ENCODE assay signal across 16 cellular contexts in genomic region chr11:63826471-63827190, GRCh38. TPM values are rescaled to one million over a fixed set of nuclear protein-coding genes. Genes with fewer than 3 reads are reported as not detected.
DNase-seq lines count a peak whose midpoint lies in the region; TF ChIP-seq lines count a peak whose summit lies in the region.
"Had no signal": no experiment of that assay in that cellular context is flagged by ENCODE, and none has a peak within 500 bp of the region (broad histone marks: within the 10 kb centered on the region; RNA-seq: fewer than 3 reads in every experiment).

No MANE protein-coding gene starts in this region.

- H3K4me3 ChIP-seq in H7 (ENCODE audit: insufficient read depth, low read depth, low read length): no peak overlapping the region
- H3K4me3 ChIP-seq in BE2C (ENCODE audit: low read depth, low read length): no peak overlapping the region

- no peaks in the 10 kb centered on the region for H3K9me3 Mint-ChIP-seq in nephron progenitor cell
- H3K9me3 Mint-ChIP-seq: CD4-positive, alpha-beta memory T cell had no signal

- no peak overlapping the region for H3K4me3 Mint-ChIP-seq in nephron progenitor cell
- H3K4me3 Mint-ChIP-seq: CD4-positive, alpha-beta memory T cell had no signal

- H3K27ac Mint-ChIP-seq in nephron progenitor cell: peak overlapping the region; percentile 61
- H3K27ac Mint-ChIP-seq: CD4-positive, alpha-beta memory T cell had no signal

- no peaks in the 10 kb centered on the region for H3K27me3 ChIP-seq in H7 (ENCODE audit: control insufficient read depth, insufficient read depth, low read length)
- no peaks in the 10 kb centered on the region for H3K27me3 ChIP-seq in BE2C

- no peaks in the 10 kb centered on the region for H3K4me1 ChIP-seq in BE2C

- peaks cover 27% of the 10 kb centered on the region for H3K4me1 Mint-ChIP-seq in nephron progenitor cell

- peak overlapping the region; percentile 81 for H3K27ac ChIP-seq in VCaP

- H3K36me3 Mint-ChIP-seq in nephron progenitor cell (ENCODE audit: low read depth): peaks cover 45% of the 10 kb centered on the region

- H3K36me3 ChIP-seq in H7 (replicated peaks; ENCODE audit: control insufficient read depth, insufficient read depth, low read length) (peaks cover 33% of the 10 kb centered on the region), BE2C (no peaks in the 10 kb centered on the region)

- no peaks in the 10 kb centered on the region for H3K9me3 ChIP-seq in BE2C

- peak; percentile 41; the same call in 1 of the 2 replicates for TF ChIP-seq CTCF in VCaP (conservative IDR thresholded peaks at IDR 0.05)
- TF ChIP-seq CTCF in nephron progenitor cell (IDR thresholded peaks at IDR 0.05): no peak
- TF ChIP-seq CTCF in BE2C (IDR thresholded peaks at IDR 0.05; ENCODE audit: low read depth, low read length): no peak

- peaks cover 2% of the 10 kb centered on the region for H3K27me3 Mint-ChIP-seq in nephron progenitor cell (ENCODE audit: low read depth, poor library complexity)
- H3K27me3 Mint-ChIP-seq: CD4-positive, alpha-beta memory T cell had no signal

- DNase-seq in H7 (peak; percentile 42), NCI-H2029 (lab: John Stamatoyannopoulos, UW) (peak; percentile 89), nephron progenitor cell (no peak), NCI-H526 (lab: John Stamatoyannopoulos, UW) (no peak), BE2C (no peak), anterior cingulate cortex (lab: John Stamatoyannopoulos, UW) (no peak)
- DNase-seq: ACHN; CD4-positive, alpha-beta memory T cell; DMS79 treated with DMSO at 0.1 percent for 48 hours; GOT3; Karpas-422; MV-4-11; NCI-H187; NCI-H748 treated with DMSO at 0.1 percent for 48 hours; SHP77 had no signal

RNA-seq across cellular contexts. Expression of gene MARK2, which starts 12.3 kb away (rescaled TPM):
- 26.5 and 30.2 TPM in 2 replicates for total RNA-seq in H7 (2014; rRNA removed; shearing (Covaris generic))
- 25.2 TPM for polyA plus RNA-seq in BE2C (2012; ENCODE audit: insufficient read depth, insufficient read length, low read depth)

RNA-seq across cellular contexts. Expression of gene SPINDOC, which starts 13.4 kb away (rescaled TPM):
- total RNA-seq in H7 (2014; rRNA removed; shearing (Covaris generic)): 106 and 107 TPM in 2 replicates
- 53.6 TPM for polyA plus RNA-seq in BE2C (2012; ENCODE audit: insufficient read depth, insufficient read length, low read depth)

RNA-seq across cellular contexts. Expression of gene ZFTA, which starts 58.1 kb away (rescaled TPM):
- 27.2 and 34.3 TPM in 2 replicates for total RNA-seq in H7 (2014; rRNA removed; shearing (Covaris generic))
- polyA plus RNA-seq in BE2C (2012; ENCODE audit: insufficient read depth, insufficient read length, low read depth): 9.7 TPM

Comparison
In these comparisons a context has a peak if more than half of its experiments do, and no peak if none do; other contexts are left out.
1. DNase-seq: peak in H7 (single experiment) and NCI-H2029 (single experiment); none in nephron progenitor cell (single experiment), NCI-H526 (0 of 2), BE2C (single experiment) and anterior cingulate cortex (0 of 58).